Comparison of ENCODE assay signal across 8 cellular contexts in the genomic region with DNA sequence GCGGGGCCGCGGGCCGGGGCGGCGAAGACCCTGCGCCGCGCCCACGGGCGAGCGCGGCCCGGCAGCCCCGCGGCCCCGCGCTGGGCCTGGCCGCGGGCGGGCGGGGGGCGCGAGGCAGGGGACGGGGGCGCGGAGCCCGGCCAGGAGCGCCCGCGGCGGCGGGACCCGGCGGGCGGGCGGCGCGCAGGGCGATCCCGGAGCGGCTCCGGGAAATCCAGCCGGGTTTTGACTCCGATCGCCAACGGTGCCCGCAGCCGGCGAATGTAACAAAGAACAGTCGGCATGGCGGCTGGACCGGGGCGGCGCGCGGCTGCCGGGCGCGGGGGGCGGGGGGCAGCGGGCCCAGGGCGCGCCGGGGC. TPM values are rescaled to one million over a fixed set of nuclear protein-coding genes. Genes with fewer than 3 reads are reported as not detected.
DNase-seq lines count a peak whose midpoint lies in the region; ATAC-seq, FAIRE-seq and TF ChIP-seq lines count a peak whose summit lies in the region.

No MANE protein-coding gene starts in this region.

- WGBS in adipose tissue, 3 donors, result 0 to 1% (median 1%) methylated on average over 32 to 64 of the region's 65 CpGs
- 1% methylated on average over 39 to 65 of the region's 65 CpGs for WGBS in aorta, 2 donors

- H3K4me1 ChIP-seq in right atrium auricular region (peaks cover 0 to 5% of the 10 kb centered on the region in 2 donors), aorta (ENCODE audit: control insufficient read depth in 1 of 2, insufficient read depth in 2 of 2, low read length in 2 of 2) (no peaks in the 10 kb centered on the region)

- no peak for FAIRE-seq in H54 (lab: Jason Lieb, UNC)

- peak; percentile 70 for DNase-seq in G401 (ENCODE audit: low spot score)
- DNase-seq in H54 (ENCODE audit: insufficient read length, low spot score), result peak; percentile 97
- peak; percentile 85 for DNase-seq in MG63
- DNase-seq in SW480 (ENCODE audit: low spot score), result peak; percentile 81
- DNase-seq in right atrium auricular region (ENCODE audit: low spot score), result peak; percentile 83
- DNase-seq in renal cortical epithelial cell (ENCODE audit: low read depth), result peak; percentile 25
- peak; percentile 91 to 94 for DNase-seq in aorta

- in situ Hi-C loops in G401 (cut with HindIII; ENCODE audit: low sequenced_read_pairs), result no loop called here

- peak overlapping the region; percentile 90 for H3K4me3 ChIP-seq in MG63
- H3K4me3 ChIP-seq in right atrium auricular region, result peak overlapping the region; percentile 76 to 86
- H3K4me3 ChIP-seq in aorta (ENCODE audit: low read length in 2 of 2), result peak overlapping the region; percentile 59 to 83

- H3K36me3 ChIP-seq in MG63, result no peaks in the 10 kb centered on the region
- no peaks in the 10 kb centered on the region for H3K36me3 ChIP-seq in right atrium auricular region
- no peaks in the 10 kb centered on the region for H3K36me3 ChIP-seq in aorta (ENCODE audit: control insufficient read depth in 1 of 2, insufficient read depth in 2 of 2, low read length in 1 of 2)

- TF ChIP-seq POLR2A in H54 (IDR thresholded peaks at IDR 0.05; ENCODE audit: low read depth, low read length), result peak; percentile 21; the same call in 1 of the 2 replicates

- H3K27ac ChIP-seq in adipose tissue (ENCODE audit: low read depth, low read length) (peak overlapping the region; percentile 48), right atrium auricular region (peak overlapping the region; percentile 51 to 74), aorta (ENCODE audit: low read depth in 1 of 2, low read length in 2 of 2) (peak overlapping the region in 1 of 2 donors; percentile 46)

- no peak for TF ChIP-seq CTCF in right atrium auricular region (IDR thresholded peaks at IDR 0.05)

- ATAC-seq in aorta (ENCODE audit: low FRiP score), result peak; percentile 80

- intact Hi-C loops in aorta (cut with DNase I), result loop anchor here (10.0 kb wide), 2 partner anchors 126 to 236 kb away; no protein-coding TSS in a partner anchor

- H3K27me3 ChIP-seq in MG63, result no peaks in the 10 kb centered on the region
- no peaks in the 10 kb centered on the region for H3K27me3 ChIP-seq in right atrium auricular region
- H3K27me3 ChIP-seq in aorta (ENCODE audit: control insufficient read depth in 1 of 2, insufficient read depth in 2 of 2, low read length in 1 of 2), result no peaks in the 10 kb centered on the region

- H3K9me3 ChIP-seq in MG63 (no peaks in the 10 kb centered on the region), right atrium auricular region (no peaks in the 10 kb centered on the region), aorta (ENCODE audit: control insufficient read depth, low read length) (no peaks in the 10 kb centered on the region)

RNA-seq across cellular contexts. Expression of a gene that starts 0.3 kb away (rescaled TPM):
- total RNA-seq in G401 (2014; rRNA removed; shearing (Covaris generic)), result 2.8 and 5.4 TPM in 2 replicates
- 3.3 and 7.8 TPM in 2 replicates for total RNA-seq in MG63 (2014; rRNA removed; shearing (Covaris generic); ENCODE audit: low replicate concordance)
- polyA plus RNA-seq in adipose tissue (1 to 10 TPM; 1.4 to 3.0 (median 2.2) TPM), aorta (1 to 10 TPM; 2.6 to 5.9 TPM)
- total RNA-seq in right atrium auricular region (1 to 10 TPM; 2.6 to 4.2 TPM), renal cortical epithelial cell (2.4 and 7.8 TPM in 2 replicates), aorta (10 to 100 TPM in 1 of 2 donors, 1 to 10 TPM in 1; 9.0 to 11.5 TPM)

Comparison
In these comparisons a context has a peak if more than half of its experiments do, and no peak if none do; other contexts are left out.
1. DNase-seq: peak in every context shown above with its lines; median percentile 97 in H54; 92 in aorta; 85 in MG63; 83 in right atrium auricular region; 81 in SW480; 70 in G401; 25 in renal cortical epithelial cell.